ENCODE assay signal across 8 cellular contexts in genomic region chr20:42483694-42484303, GRCh38.
A peak's percentile ranks its signal among the peaks of the same experiment; 100 is the strongest.
DNase-seq lines count a peak whose midpoint lies in the region; ATAC-seq lines count a peak whose summit lies in the region.

No MANE protein-coding gene starts in this region.

- no peak overlapping the region for H3K27ac ChIP-seq in aorta (ENCODE audit: low read depth in 1 of 2, low read length in 2 of 2)

- no peaks in the 10 kb centered on the region for H3K36me3 ChIP-seq in aorta (ENCODE audit: control insufficient read depth in 1 of 2, insufficient read depth in 2 of 2, low read length in 1 of 2)

- H3K27ac Mint-ChIP-seq in activated T-helper 1 cell treated with anti-CD3 and anti-CD28 coated beads, Interleukin-12 subunit alpha, Interleukin-12 subunit beta, Interleukin-2, Interleukin-4 antibody, amounts not matched to agents 30 ng/mL and 10 ng/mL and 1 ng/mL, durations not matched to agents 14 hours and 24 hours and 36 hours: no peak overlapping the region

- H3K4me3 Mint-ChIP-seq in activated T-helper 1 cell treated with anti-CD3 and anti-CD28 coated beads, Interleukin-12 subunit alpha, Interleukin-12 subunit beta, Interleukin-2, Interleukin-4 antibody, amounts not matched to agents 30 ng/mL and 10 ng/mL and 1 ng/mL, durations not matched to agents 14 hours and 24 hours and 36 hours: no peak overlapping the region

- peak; percentile 9 for DNase-seq in stimulated activated CD4-positive, alpha-beta T cell treated with anti-CD3 and anti-CD28 coated beads, Interleukin-1b, Interleukin-23, amount 100 ng/mL, for 48 hours
- no peak for DNase-seq in stimulated activated CD4-positive, alpha-beta T cell treated with anti-CD3 and anti-CD28 coated beads, Interleukin-4, amount 100 ng/mL, for 1 hour
- DNase-seq in NCI-H82 (lab: John Stamatoyannopoulos, UW): peak; percentile 69
- peak in 24 of 42 donors; percentile 3 to 65 (median 18) for DNase-seq in head of caudate nucleus
- DNase-seq in aorta: no peak
- no peak for DNase-seq in activated CD4-positive, CD25-positive, alpha-beta regulatory T cell (lab: John Stamatoyannopoulos, UW)
- no peak for DNase-seq in activated T-helper 1 cell treated with anti-CD3 and anti-CD28 coated beads, Interleukin-12 subunit alpha, Interleukin-12 subunit beta, Interleukin-2, Interleukin-4 antibody, amounts not matched to agents 30 ng/mL and 10 ng/mL and 1 ng/mL, durations not matched to agents 14 hours and 24 hours and 36 hours (ENCODE audit: low spot score)

- H3K27me3 ChIP-seq in aorta (ENCODE audit: control insufficient read depth in 1 of 2, insufficient read depth in 2 of 2, low read length in 1 of 2): no peaks in the 10 kb centered on the region

- no peaks in the 10 kb centered on the region for H3K27me3 Mint-ChIP-seq in activated T-helper 1 cell treated with anti-CD3 and anti-CD28 coated beads, Interleukin-12 subunit alpha, Interleukin-12 subunit beta, Interleukin-2, Interleukin-4 antibody, amounts not matched to agents 30 ng/mL and 10 ng/mL and 1 ng/mL, durations not matched to agents 14 hours and 24 hours and 36 hours (ENCODE audit: insufficient read depth)

- ATAC-seq in aorta (ENCODE audit: low FRiP score): peak; percentile 16
- no peak for ATAC-seq in HG03460 (IDR thresholded peaks at IDR 0.05; ENCODE audit: unreplicated experiment)

- intact Hi-C loops in head of caudate nucleus (cut with DNase I) (no loop called here), aorta (cut with DNase I) (no loop called here)
- intact Hi-C loops in activated T-helper 1 cell treated with anti-CD3 and anti-CD28 coated beads, Interleukin-12 subunit alpha, Interleukin-12 subunit beta, Interleukin-2, Interleukin-4 antibody, amounts not matched to agents 30 ng/mL and 10 ng/mL and 1 ng/mL, durations not matched to agents 14 hours and 24 hours and 36 hours (cut with micrococcal nuclease): no loop called here

- 18 to 23% methylated on average over 7 of the region's 7 CpGs for WGBS in aorta, 2 donors

- no peak overlapping the region for H3K4me3 ChIP-seq in aorta (ENCODE audit: low read length in 2 of 2)

- no peaks in the 10 kb centered on the region for H3K9me3 ChIP-seq in aorta (ENCODE audit: control insufficient read depth, low read length)

- H3K9me3 Mint-ChIP-seq in activated T-helper 1 cell treated with anti-CD3 and anti-CD28 coated beads, Interleukin-12 subunit alpha, Interleukin-12 subunit beta, Interleukin-2, Interleukin-4 antibody, amounts not matched to agents 30 ng/mL and 10 ng/mL and 1 ng/mL, durations not matched to agents 14 hours and 24 hours and 36 hours: no peaks in the 10 kb centered on the region

- no peaks in the 10 kb centered on the region for H3K36me3 Mint-ChIP-seq in activated T-helper 1 cell treated with anti-CD3 and anti-CD28 coated beads, Interleukin-12 subunit alpha, Interleukin-12 subunit beta, Interleukin-2, Interleukin-4 antibody, amounts not matched to agents 30 ng/mL and 10 ng/mL and 1 ng/mL, durations not matched to agents 14 hours and 24 hours and 36 hours (ENCODE audit: low read depth)

- H3K4me1 ChIP-seq in aorta (ENCODE audit: control insufficient read depth in 1 of 2, insufficient read depth in 2 of 2, low read length in 2 of 2): peaks cover 0 to 2% of the 10 kb centered on the region in 2 donors

- no peaks in the 10 kb centered on the region for H3K4me1 Mint-ChIP-seq in activated T-helper 1 cell treated with anti-CD3 and anti-CD28 coated beads, Interleukin-12 subunit alpha, Interleukin-12 subunit beta, Interleukin-2, Interleukin-4 antibody, amounts not matched to agents 30 ng/mL and 10 ng/mL and 1 ng/mL, durations not matched to agents 14 hours and 24 hours and 36 hours (ENCODE audit: low read depth)

Comparison
In these comparisons a context has a peak if more than half of its experiments do, and no peak if none do; other contexts are left out.
1. DNase-seq: peak in stimulated activated CD4-positive, alpha-beta T cell treated with anti-CD3 and anti-CD28 coated beads, Interleukin-1b, Interleukin-23, amount 100 ng/mL, for 48 hours (single experiment), NCI-H82 (single experiment) and head of caudate nucleus (24 of 42); none in stimulated activated CD4-positive, alpha-beta T cell treated with anti-CD3 and anti-CD28 coated beads, Interleukin-4, amount 100 ng/mL, for 1 hour (single experiment), aorta (0 of 2), activated CD4-positive, CD25-positive, alpha-beta regulatory T cell (0 of 4) and activated T-helper 1 cell treated with anti-CD3 and anti-CD28 coated beads, Interleukin-12 subunit alpha, Interleukin-12 subunit beta, Interleukin-2, Interleukin-4 antibody, amounts not matched to agents 30 ng/mL and 10 ng/mL and 1 ng/mL, durations not matched to agents 14 hours and 24 hours and 36 hours (single experiment).